In the genomic region with DNA sequence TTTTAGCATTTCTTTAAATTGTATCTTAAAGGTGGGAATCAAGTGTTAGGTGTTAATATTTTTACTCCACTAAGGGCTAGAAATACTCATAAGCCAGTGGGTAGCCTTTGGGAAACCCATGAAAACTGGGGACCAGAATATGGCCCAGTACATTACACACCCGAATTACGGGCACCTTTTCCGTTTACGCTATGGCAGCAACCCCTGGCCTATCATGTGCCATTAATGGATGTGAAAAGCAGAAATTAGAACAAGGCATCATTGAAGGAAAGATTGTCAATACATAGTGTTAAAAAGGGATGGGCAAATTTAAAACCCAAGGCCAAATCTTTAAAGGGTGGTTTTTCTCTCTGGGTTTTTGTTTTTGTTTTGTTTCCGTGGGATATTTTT, we compare ENCODE assay signal across 9 cellular contexts. TPM values are rescaled to one million over a fixed set of nuclear protein-coding genes. Genes with fewer than 3 reads are reported as not detected.
DNase-seq lines count a peak whose midpoint lies in the region; ATAC-seq, FAIRE-seq and TF ChIP-seq lines count a peak whose summit lies in the region.
"Had no signal": no experiment of that assay in that cellular context is flagged by ENCODE, and none has a peak within 500 bp of the region (broad histone marks: within the 10 kb centered on the region; RNA-seq: fewer than 3 reads in every experiment).

No MANE protein-coding gene starts in this region.

- peak; percentile 56 for DNase-seq in DMS 273 (lab: John Stamatoyannopoulos, UW; ENCODE audit: unreplicated experiment)
- DNase-seq in DMS 273 treated with DMSO at 0.1 percent for 48 hours (lab: John Stamatoyannopoulos, UW) = no peak
- DNase-seq in small intestine = no peak
- no peak for DNase-seq in stimulated activated CD4-positive, alpha-beta T cell treated with anti-CD3 and anti-CD28 coated beads, Interleukin-4, amount 100 ng/mL, for 4 hours
- no peak for DNase-seq in T-helper 9 cell
- no peak for DNase-seq in foreskin melanocyte

- no peaks in the 10 kb centered on the region for H3K9me3 ChIP-seq in gastroesophageal sphincter
- H3K9me3 ChIP-seq in small intestine (ENCODE audit: control insufficient read depth, low read depth) = no peaks in the 10 kb centered on the region

- peaks cover 0 to 40% (median 14%) of the 10 kb centered on the region in 3 donors for H3K4me1 ChIP-seq in gastroesophageal sphincter
- peaks cover 3 to 13% of the 10 kb centered on the region in 2 donors for H3K4me1 ChIP-seq in small intestine (ENCODE audit: control insufficient read depth in 2 of 2, insufficient read depth in 1 of 2, low read depth in 1 of 2, low read length in 1 of 2)

- no peak for FAIRE-seq in small intestine (lab: Jason Lieb, UNC)
- FAIRE-seq: A204.1 had no signal

- TF ChIP-seq EP300 in gastroesophageal sphincter (IDR thresholded peaks at IDR 0.05) = no peak

- ATAC-seq in SK-N-SH treated with all-trans-retinoic acid at 6 μM for 48 hours = peak; percentile 4; the same call in 1 of the 3 replicates
- no peak for ATAC-seq in gastroesophageal sphincter

- WGBS in gastroesophageal sphincter (ENCODE audit: low coverage in 1 of 2), 2 donors = 0 to 21% methylated on average over 4 to 5 of the region's 5 CpGs
- 9 to 20% (median 18%) methylated on average over 5 of the region's 5 CpGs for WGBS in small intestine, 3 donors

- H3K36me3 ChIP-seq in gastroesophageal sphincter = peaks cover 0 to 29% of the 10 kb centered on the region in 2 donors
- peaks cover 0 to 4% of the 10 kb centered on the region in 2 donors for H3K36me3 ChIP-seq in small intestine (ENCODE audit: control insufficient read depth in 2 of 2, insufficient read depth in 2 of 2, low read length in 2 of 2)

- no peak for TF ChIP-seq CTCF in gastroesophageal sphincter (IDR thresholded peaks at IDR 0.05)

- TF ChIP-seq POLR2A in gastroesophageal sphincter (IDR thresholded peaks at IDR 0.05) = no peak

- H3K4me3 ChIP-seq in gastroesophageal sphincter (peak overlapping the region; percentile 59 to 83), small intestine (ENCODE audit: low read depth in 1 of 2, low read length in 2 of 2) (peak overlapping the region; percentile 72 to 85)

- H3K27me3 ChIP-seq in gastroesophageal sphincter (no peaks in the 10 kb centered on the region), small intestine (ENCODE audit: control insufficient read depth in 2 of 2, insufficient read depth in 2 of 2, low read length in 2 of 2) (no peaks in the 10 kb centered on the region)

- H3K27ac ChIP-seq in gastroesophageal sphincter (peak overlapping the region in 3 of 4 donors; percentile 92 to 96 (median 95)), small intestine (ENCODE audit: low read depth in 1 of 2, low read length in 1 of 2) (peak overlapping the region; percentile 91 to 96)

TF ChIP-seq in SK-N-SH treated with all-trans-retinoic acid at 6 μM for 48 hours, 23 proteins besides CTCF, POLR2A, EP300 and RAD21:
- TF ChIP-seq, protein P1, sequence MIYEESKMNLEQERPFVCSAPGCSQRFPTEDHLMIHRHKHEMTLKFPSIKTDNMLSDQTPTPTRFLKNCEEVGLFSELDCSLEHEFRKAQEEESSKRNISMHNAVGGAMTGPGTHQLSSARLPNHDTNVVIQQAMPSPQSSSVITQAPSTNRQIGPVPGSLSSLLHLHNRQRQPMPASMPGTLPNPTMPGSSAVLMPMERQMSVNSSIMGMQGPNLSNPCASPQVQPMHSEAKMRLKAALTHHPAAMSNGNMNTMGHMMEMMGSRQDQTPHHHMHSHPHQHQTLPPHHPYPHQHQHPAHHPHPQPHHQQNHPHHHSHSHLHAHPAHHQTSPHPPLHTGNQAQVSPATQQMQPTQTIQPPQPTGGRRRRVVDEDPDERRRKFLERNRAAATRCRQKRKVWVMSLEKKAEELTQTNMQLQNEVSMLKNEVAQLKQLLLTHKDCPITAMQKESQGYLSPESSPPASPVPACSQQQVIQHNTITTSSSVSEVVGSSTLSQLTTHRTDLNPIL (CRISPR knock-in tag; IDR thresholded peaks at IDR 0.05; ENCODE audit: low read depth) = no peak
- TF ChIP-seq, protein P2, sequence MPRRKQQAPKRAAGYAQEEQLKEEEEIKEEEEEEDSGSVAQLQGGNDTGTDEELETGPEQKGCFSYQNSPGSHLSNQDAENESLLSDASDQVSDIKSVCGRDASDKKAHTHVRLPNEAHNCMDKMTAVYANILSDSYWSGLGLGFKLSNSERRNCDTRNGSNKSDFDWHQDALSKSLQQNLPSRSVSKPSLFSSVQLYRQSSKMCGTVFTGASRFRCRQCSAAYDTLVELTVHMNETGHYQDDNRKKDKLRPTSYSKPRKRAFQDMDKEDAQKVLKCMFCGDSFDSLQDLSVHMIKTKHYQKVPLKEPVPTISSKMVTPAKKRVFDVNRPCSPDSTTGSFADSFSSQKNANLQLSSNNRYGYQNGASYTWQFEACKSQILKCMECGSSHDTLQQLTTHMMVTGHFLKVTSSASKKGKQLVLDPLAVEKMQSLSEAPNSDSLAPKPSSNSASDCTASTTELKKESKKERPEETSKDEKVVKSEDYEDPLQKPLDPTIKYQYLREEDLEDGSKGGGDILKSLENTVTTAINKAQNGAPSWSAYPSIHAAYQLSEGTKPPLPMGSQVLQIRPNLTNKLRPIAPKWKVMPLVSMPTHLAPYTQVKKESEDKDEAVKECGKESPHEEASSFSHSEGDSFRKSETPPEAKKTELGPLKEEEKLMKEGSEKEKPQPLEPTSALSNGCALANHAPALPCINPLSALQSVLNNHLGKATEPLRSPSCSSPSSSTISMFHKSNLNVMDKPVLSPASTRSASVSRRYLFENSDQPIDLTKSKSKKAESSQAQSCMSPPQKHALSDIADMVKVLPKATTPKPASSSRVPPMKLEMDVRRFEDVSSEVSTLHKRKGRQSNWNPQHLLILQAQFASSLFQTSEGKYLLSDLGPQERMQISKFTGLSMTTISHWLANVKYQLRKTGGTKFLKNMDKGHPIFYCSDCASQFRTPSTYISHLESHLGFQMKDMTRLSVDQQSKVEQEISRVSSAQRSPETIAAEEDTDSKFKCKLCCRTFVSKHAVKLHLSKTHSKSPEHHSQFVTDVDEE (CRISPR knock-in tag; IDR thresholded peaks at IDR 0.05) = no peak
- no peak for TF ChIP-seq ESRRG (CRISPR knock-in tag; IDR thresholded peaks at IDR 0.05)
- TF ChIP-seq, protein P3, sequence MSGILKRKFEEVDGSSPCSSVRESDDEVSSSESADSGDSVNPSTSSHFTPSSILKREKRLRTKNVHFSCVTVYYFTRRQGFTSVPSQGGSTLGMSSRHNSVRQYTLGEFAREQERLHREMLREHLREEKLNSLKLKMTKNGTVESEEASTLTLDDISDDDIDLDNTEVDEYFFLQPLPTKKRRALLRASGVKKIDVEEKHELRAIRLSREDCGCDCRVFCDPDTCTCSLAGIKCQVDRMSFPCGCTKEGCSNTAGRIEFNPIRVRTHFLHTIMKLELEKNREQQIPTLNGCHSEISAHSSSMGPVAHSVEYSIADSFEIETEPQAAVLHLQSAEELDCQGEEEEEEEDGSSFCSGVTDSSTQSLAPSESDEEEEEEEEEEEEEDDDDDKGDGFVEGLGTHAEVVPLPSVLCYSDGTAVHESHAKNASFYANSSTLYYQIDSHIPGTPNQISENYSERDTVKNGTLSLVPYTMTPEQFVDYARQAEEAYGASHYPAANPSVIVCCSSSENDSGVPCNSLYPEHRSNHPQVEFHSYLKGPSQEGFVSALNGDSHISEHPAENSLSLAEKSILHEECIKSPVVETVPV (CRISPR knock-in tag; IDR thresholded peaks at IDR 0.05) = no peak
- no peak for TF ChIP-seq ZFP30 (CRISPR knock-in tag; IDR thresholded peaks at IDR 0.05)
- TF ChIP-seq PPARA (CRISPR knock-in tag; IDR thresholded peaks at IDR 0.05; ENCODE audit: borderline replicate concordance) = no peak
- TF ChIP-seq ZNF8 (CRISPR knock-in tag; IDR thresholded peaks at IDR 0.05) = no peak
- TF ChIP-seq, protein P4, sequence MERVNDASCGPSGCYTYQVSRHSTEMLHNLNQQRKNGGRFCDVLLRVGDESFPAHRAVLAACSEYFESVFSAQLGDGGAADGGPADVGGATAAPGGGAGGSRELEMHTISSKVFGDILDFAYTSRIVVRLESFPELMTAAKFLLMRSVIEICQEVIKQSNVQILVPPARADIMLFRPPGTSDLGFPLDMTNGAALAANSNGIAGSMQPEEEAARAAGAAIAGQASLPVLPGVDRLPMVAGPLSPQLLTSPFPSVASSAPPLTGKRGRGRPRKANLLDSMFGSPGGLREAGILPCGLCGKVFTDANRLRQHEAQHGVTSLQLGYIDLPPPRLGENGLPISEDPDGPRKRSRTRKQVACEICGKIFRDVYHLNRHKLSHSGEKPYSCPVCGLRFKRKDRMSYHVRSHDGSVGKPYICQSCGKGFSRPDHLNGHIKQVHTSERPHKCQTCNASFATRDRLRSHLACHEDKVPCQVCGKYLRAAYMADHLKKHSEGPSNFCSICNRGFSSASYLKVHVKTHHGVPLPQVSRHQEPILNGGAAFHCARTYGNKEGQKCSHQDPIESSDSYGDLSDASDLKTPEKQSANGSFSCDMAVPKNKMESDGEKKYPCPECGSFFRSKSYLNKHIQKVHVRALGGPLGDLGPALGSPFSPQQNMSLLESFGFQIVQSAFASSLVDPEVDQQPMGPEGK (CRISPR knock-in tag; IDR thresholded peaks at IDR 0.05; ENCODE audit: borderline replicate concordance) = no peak
- no peak for TF ChIP-seq RARB (CRISPR knock-in tag; IDR thresholded peaks at IDR 0.05)
- no peak for TF ChIP-seq SNAI2 (CRISPR knock-in tag; IDR thresholded peaks at IDR 0.05)
- TF ChIP-seq, protein P5, sequence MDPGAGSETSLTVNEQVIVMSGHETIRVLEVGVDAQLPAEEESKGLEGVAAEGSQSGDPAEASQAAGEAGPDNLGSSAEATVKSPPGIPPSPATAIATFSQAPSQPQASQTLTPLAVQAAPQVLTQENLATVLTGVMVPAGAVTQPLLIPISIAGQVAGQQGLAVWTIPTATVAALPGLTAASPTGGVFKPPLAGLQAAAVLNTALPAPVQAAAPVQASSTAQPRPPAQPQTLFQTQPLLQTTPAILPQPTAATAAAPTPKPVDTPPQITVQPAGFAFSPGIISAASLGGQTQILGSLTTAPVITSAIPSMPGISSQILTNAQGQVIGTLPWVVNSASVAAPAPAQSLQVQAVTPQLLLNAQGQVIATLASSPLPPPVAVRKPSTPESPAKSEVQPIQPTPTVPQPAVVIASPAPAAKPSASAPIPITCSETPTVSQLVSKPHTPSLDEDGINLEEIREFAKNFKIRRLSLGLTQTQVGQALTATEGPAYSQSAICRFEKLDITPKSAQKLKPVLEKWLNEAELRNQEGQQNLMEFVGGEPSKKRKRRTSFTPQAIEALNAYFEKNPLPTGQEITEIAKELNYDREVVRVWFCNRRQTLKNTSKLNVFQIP (CRISPR knock-in tag; IDR thresholded peaks at IDR 0.05; ENCODE audit: borderline replicate concordance, low read depth) = no peak
- TF ChIP-seq ZC3H10 (CRISPR knock-in tag; IDR thresholded peaks at IDR 0.05) = no peak
- TF ChIP-seq ISL1 (CRISPR knock-in tag; IDR thresholded peaks at IDR 0.05) = no peak
- no peak for TF ChIP-seq ZFP3 (CRISPR knock-in tag; IDR thresholded peaks at IDR 0.05)

RNA-seq across cellular contexts. Expression of a gene that starts 0.8 kb away (rescaled TPM):
- total RNA-seq in gastroesophageal sphincter = 10 to 100 TPM; 27.6 to 44.0 (median 35.9) TPM
- 10 to 100 TPM; 25.7 to 60.6 (median 38.9) TPM for polyA plus RNA-seq in small intestine

RNA-seq across cellular contexts. Expression of a gene that starts 41.1 kb away (rescaled TPM):
- 100 to 1,000 TPM; 317 to 360 (median 330) TPM for total RNA-seq in gastroesophageal sphincter
- polyA plus RNA-seq in small intestine = 100 to 1,000 TPM; 112 to 171 (median 125) TPM

RNA-seq across cellular contexts. Expression of a gene that starts 41.4 kb away (rescaled TPM):
- 100 to 1,000 TPM; 279 to 367 (median 295) TPM for total RNA-seq in gastroesophageal sphincter
- polyA plus RNA-seq in small intestine = 100 to 1,000 TPM; 136 to 193 (median 150) TPM
